Comparison of ENCODE assay signal across 1 cellular context in genomic region chr17:8125196-8125946, GRCh38.
A peak's percentile ranks its signal among the peaks of the same experiment; 100 is the strongest.
TF ChIP-seq lines count a peak whose summit lies in the region.

No MANE protein-coding gene starts in this region.

TF ChIP-seq in GM12878, 131 proteins besides CTCF, POLR2A, EP300 and RAD21 (continued from another document and continues in another):
- TF ChIP-seq, protein P1, sequence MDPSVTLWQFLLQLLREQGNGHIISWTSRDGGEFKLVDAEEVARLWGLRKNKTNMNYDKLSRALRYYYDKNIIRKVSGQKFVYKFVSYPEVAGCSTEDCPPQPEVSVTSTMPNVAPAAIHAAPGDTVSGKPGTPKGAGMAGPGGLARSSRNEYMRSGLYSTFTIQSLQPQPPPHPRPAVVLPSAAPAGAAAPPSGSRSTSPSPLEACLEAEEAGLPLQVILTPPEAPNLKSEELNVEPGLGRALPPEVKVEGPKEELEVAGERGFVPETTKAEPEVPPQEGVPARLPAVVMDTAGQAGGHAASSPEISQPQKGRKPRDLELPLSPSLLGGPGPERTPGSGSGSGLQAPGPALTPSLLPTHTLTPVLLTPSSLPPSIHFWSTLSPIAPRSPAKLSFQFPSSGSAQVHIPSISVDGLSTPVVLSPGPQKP (IDR thresholded peaks at IDR 0.05; ENCODE audit: low read depth, low read length): 0 out of 2 replicates have a peak, but pooled peaks have one; percentile 29
- no peak for TF ChIP-seq ZNF274 (IDR thresholded peaks at IDR 0.05; ENCODE audit: insufficient read depth, insufficient read length)
- no peak for TF ChIP-seq CBX5 (IDR thresholded peaks at IDR 0.05; ENCODE audit: low read depth)
- no peak for TF ChIP-seq RCOR1 (conservative IDR thresholded peaks at IDR 0.05; ENCODE audit: low read depth, low read length)
- no peak for TF ChIP-seq NRF1 (conservative IDR thresholded peaks at IDR 0.05; ENCODE audit: low read depth, low read length)
- TF ChIP-seq USF1 (IDR thresholded peaks at IDR 0.05; ENCODE audit: borderline replicate concordance, extremely low read length, insufficient read depth, low read depth, low read length): no peak
- no peak for TF ChIP-seq ASH2L (IDR thresholded peaks at IDR 0.05; ENCODE audit: borderline replicate concordance, low read depth)
- TF ChIP-seq, protein P2, sequence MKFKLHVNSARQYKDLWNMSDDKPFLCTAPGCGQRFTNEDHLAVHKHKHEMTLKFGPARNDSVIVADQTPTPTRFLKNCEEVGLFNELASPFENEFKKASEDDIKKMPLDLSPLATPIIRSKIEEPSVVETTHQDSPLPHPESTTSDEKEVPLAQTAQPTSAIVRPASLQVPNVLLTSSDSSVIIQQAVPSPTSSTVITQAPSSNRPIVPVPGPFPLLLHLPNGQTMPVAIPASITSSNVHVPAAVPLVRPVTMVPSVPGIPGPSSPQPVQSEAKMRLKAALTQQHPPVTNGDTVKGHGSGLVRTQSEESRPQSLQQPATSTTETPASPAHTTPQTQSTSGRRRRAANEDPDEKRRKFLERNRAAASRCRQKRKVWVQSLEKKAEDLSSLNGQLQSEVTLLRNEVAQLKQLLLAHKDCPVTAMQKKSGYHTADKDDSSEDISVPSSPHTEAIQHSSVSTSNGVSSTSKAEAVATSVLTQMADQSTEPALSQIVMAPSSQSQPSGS (IDR thresholded peaks at IDR 0.05; ENCODE audit: low read length): no peak
- TF ChIP-seq MYC (IDR thresholded peaks at IDR 0.05; ENCODE audit: insufficient read depth, insufficient read length, insufficient replicate concordance, low read length, severe bottlenecking): no peak
- no peak for TF ChIP-seq JUND (IDR thresholded peaks at IDR 0.05; ENCODE audit: low read depth, low read length)
- TF ChIP-seq KAT2A (conservative IDR thresholded peaks at IDR 0.05; ENCODE audit: control insufficient read depth, low read depth, low read length): no peak
- TF ChIP-seq TAF1 (IDR thresholded peaks at IDR 0.05; ENCODE audit: borderline replicate concordance, low read depth, low read length): no peak
- peak; percentile 43; the same call in 1 of the 2 replicates for TF ChIP-seq POLR2AphosphoS5 (IDR thresholded peaks at IDR 0.05; ENCODE audit: low read length)
- TF ChIP-seq CHD4 (IDR thresholded peaks at IDR 0.05): no peak
- no peak for TF ChIP-seq FOS (IDR thresholded peaks at IDR 0.05; ENCODE audit: borderline replicate concordance, extremely low read depth, insufficient read length)
- no peak for TF ChIP-seq ATF7 (IDR thresholded peaks at IDR 0.05; ENCODE audit: low read depth)
- no peak for TF ChIP-seq IRF4 (IDR thresholded peaks at IDR 0.05; ENCODE audit: low read depth, low read length)
- 0 out of 2 replicates have a peak, but pooled peaks have one; percentile 28 for TF ChIP-seq TCF12 (IDR thresholded peaks at IDR 0.05; ENCODE audit: low read depth, low read length)
- 0 out of 2 replicates have a peak, but pooled peaks have one; percentile 18 for TF ChIP-seq CREB1 (IDR thresholded peaks at IDR 0.05; ENCODE audit: low read depth)
- TF ChIP-seq EZH2 (IDR thresholded peaks at IDR 0.05; ENCODE audit: borderline replicate concordance, control insufficient read depth, low read depth, low read length): no peak
- no peak for TF ChIP-seq SMAD1 (IDR thresholded peaks at IDR 0.05; ENCODE audit: low read depth, partially characterized antibody)
- TF ChIP-seq EED (IDR thresholded peaks at IDR 0.05; ENCODE audit: low read depth): no peak
- TF ChIP-seq CBX3 (IDR thresholded peaks at IDR 0.05; ENCODE audit: borderline replicate concordance, low read depth): no peak
- TF ChIP-seq, protein P3, sequence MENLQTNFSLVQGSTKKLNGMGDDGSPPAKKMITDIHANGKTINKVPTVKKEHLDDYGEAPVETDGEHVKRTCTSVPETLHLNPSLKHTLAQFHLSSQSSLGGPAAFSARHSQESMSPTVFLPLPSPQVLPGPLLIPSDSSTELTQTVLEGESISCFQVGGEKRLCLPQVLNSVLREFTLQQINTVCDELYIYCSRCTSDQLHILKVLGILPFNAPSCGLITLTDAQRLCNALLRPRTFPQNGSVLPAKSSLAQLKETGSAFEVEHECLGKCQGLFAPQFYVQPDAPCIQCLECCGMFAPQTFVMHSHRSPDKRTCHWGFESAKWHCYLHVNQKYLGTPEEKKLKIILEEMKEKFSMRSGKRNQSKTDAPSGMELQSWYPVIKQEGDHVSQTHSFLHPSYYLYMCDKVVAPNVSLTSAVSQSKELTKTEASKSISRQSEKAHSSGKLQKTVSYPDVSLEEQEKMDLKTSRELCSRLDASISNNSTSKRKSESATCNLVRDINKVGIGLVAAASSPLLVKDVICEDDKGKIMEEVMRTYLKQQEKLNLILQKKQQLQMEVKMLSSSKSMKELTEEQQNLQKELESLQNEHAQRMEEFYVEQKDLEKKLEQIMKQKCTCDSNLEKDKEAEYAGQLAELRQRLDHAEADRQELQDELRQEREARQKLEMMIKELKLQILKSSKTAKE (IDR thresholded peaks at IDR 0.05; ENCODE audit: low read depth, poor library complexity, severe bottlenecking): peak; percentile 85
- TF ChIP-seq, protein P4, sequence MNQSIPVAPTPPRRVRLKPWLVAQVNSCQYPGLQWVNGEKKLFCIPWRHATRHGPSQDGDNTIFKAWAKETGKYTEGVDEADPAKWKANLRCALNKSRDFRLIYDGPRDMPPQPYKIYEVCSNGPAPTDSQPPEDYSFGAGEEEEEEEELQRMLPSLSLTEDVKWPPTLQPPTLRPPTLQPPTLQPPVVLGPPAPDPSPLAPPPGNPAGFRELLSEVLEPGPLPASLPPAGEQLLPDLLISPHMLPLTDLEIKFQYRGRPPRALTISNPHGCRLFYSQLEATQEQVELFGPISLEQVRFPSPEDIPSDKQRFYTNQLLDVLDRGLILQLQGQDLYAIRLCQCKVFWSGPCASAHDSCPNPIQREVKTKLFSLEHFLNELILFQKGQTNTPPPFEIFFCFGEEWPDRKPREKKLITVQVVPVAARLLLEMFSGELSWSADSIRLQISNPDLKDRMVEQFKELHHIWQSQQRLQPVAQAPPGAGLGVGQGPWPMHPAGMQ (IDR thresholded peaks at IDR 0.05; ENCODE audit: borderline replicate concordance): no peak
- 0 out of 2 replicates have a peak, but pooled peaks have one; percentile 5 for TF ChIP-seq MAX (IDR thresholded peaks at IDR 0.05; ENCODE audit: low read depth, low read length)
- no peak for TF ChIP-seq ZBED1 (IDR thresholded peaks at IDR 0.05; ENCODE audit: borderline replicate concordance)
- TF ChIP-seq HDGF (IDR thresholded peaks at IDR 0.05): no peak
- TF ChIP-seq SPI1 (IDR thresholded peaks at IDR 0.05; ENCODE audit: borderline replicate concordance, insufficient read depth, low read depth, low read length): peak; percentile 29; the same call in 1 of the 2 replicates
- TF ChIP-seq NR2C1 (IDR thresholded peaks at IDR 0.05): no peak
- TF ChIP-seq NFYA (IDR thresholded peaks at IDR 0.05; ENCODE audit: borderline replicate concordance, low read depth, low read length): no peak
- TF ChIP-seq, protein P5, sequence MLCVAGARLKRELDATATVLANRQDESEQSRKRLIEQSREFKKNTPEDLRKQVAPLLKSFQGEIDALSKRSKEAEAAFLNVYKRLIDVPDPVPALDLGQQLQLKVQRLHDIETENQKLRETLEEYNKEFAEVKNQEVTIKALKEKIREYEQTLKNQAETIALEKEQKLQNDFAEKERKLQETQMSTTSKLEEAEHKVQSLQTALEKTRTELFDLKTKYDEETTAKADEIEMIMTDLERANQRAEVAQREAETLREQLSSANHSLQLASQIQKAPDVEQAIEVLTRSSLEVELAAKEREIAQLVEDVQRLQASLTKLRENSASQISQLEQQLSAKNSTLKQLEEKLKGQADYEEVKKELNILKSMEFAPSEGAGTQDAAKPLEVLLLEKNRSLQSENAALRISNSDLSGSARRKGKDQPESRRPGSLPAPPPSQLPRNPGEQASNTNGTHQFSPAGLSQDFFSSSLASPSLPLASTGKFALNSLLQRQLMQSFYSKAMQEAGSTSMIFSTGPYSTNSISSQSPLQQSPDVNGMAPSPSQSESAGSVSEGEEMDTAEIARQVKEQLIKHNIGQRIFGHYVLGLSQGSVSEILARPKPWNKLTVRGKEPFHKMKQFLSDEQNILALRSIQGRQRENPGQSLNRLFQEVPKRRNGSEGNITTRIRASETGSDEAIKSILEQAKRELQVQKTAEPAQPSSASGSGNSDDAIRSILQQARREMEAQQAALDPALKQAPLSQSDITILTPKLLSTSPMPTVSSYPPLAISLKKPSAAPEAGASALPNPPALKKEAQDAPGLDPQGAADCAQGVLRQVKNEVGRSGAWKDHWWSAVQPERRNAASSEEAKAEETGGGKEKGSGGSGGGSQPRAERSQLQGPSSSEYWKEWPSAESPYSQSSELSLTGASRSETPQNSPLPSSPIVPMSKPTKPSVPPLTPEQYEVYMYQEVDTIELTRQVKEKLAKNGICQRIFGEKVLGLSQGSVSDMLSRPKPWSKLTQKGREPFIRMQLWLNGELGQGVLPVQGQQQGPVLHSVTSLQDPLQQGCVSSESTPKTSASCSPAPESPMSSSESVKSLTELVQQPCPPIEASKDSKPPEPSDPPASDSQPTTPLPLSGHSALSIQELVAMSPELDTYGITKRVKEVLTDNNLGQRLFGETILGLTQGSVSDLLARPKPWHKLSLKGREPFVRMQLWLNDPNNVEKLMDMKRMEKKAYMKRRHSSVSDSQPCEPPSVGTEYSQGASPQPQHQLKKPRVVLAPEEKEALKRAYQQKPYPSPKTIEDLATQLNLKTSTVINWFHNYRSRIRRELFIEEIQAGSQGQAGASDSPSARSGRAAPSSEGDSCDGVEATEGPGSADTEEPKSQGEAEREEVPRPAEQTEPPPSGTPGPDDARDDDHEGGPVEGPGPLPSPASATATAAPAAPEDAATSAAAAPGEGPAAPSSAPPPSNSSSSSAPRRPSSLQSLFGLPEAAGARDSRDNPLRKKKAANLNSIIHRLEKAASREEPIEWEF (IDR thresholded peaks at IDR 0.05; ENCODE audit: insufficient replicate concordance, low read depth, low read length): no peak
- TF ChIP-seq, protein P6, sequence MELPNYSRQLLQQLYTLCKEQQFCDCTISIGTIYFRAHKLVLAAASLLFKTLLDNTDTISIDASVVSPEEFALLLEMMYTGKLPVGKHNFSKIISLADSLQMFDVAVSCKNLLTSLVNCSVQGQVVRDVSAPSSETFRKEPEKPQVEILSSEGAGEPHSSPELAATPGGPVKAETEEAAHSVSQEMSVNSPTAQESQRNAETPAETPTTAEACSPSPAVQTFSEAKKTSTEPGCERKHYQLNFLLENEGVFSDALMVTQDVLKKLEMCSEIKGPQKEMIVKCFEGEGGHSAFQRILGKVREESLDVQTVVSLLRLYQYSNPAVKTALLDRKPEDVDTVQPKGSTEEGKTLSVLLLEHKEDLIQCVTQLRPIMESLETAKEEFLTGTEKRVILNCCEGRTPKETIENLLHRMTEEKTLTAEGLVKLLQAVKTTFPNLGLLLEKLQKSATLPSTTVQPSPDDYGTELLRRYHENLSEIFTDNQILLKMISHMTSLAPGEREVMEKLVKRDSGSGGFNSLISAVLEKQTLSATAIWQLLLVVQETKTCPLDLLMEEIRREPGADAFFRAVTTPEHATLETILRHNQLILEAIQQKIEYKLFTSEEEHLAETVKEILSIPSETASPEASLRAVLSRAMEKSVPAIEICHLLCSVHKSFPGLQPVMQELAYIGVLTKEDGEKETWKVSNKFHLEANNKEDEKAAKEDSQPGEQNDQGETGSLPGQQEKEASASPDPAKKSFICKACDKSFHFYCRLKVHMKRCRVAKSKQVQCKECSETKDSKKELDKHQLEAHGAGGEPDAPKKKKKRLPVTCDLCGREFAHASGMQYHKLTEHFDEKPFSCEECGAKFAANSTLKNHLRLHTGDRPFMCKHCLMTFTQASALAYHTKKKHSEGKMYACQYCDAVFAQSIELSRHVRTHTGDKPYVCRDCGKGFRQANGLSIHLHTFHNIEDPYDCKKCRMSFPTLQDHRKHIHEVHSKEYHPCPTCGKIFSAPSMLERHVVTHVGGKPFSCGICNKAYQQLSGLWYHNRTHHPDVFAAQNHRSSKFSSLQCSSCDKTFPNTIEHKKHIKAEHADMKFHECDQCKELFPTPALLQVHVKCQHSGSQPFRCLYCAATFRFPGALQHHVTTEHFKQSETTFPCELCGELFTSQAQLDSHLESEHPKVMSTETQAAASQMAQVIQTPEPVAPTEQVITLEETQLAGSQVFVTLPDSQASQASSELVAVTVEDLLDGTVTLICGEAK (IDR thresholded peaks at IDR 0.05; ENCODE audit: borderline replicate concordance): peak; percentile 86
- peak; percentile 72 for TF ChIP-seq RUNX3 (IDR thresholded peaks at IDR 0.05; ENCODE audit: low read length)
- TF ChIP-seq, protein P7, sequence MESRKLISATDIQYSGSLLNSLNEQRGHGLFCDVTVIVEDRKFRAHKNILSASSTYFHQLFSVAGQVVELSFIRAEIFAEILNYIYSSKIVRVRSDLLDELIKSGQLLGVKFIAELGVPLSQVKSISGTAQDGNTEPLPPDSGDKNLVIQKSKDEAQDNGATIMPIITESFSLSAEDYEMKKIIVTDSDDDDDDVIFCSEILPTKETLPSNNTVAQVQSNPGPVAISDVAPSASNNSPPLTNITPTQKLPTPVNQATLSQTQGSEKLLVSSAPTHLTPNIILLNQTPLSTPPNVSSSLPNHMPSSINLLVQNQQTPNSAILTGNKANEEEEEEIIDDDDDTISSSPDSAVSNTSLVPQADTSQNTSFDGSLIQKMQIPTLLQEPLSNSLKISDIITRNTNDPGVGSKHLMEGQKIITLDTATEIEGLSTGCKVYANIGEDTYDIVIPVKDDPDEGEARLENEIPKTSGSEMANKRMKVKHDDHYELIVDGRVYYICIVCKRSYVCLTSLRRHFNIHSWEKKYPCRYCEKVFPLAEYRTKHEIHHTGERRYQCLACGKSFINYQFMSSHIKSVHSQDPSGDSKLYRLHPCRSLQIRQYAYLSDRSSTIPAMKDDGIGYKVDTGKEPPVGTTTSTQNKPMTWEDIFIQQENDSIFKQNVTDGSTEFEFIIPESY (IDR thresholded peaks at IDR 0.05): no peak
- TF ChIP-seq, protein P8, sequence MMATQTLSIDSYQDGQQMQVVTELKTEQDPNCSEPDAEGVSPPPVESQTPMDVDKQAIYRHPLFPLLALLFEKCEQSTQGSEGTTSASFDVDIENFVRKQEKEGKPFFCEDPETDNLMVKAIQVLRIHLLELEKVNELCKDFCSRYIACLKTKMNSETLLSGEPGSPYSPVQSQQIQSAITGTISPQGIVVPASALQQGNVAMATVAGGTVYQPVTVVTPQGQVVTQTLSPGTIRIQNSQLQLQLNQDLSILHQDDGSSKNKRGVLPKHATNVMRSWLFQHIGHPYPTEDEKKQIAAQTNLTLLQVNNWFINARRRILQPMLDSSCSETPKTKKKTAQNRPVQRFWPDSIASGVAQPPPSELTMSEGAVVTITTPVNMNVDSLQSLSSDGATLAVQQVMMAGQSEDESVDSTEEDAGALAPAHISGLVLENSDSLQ (IDR thresholded peaks at IDR 0.05): no peak
- TF ChIP-seq SMAD5 (IDR thresholded peaks at IDR 0.05; ENCODE audit: low read depth): no peak
- no peak for TF ChIP-seq PML (IDR thresholded peaks at IDR 0.05; ENCODE audit: low read length)
- TF ChIP-seq ZSCAN29 (IDR thresholded peaks at IDR 0.05): peak; percentile 91
- no peak for TF ChIP-seq CEBPB (IDR thresholded peaks at IDR 0.05; ENCODE audit: borderline replicate concordance in 1 of 2, low read depth in 2 of 2, low read length in 2 of 2)
